Comparison of ENCODE assay signal across 8 cellular contexts in the genomic region with DNA sequence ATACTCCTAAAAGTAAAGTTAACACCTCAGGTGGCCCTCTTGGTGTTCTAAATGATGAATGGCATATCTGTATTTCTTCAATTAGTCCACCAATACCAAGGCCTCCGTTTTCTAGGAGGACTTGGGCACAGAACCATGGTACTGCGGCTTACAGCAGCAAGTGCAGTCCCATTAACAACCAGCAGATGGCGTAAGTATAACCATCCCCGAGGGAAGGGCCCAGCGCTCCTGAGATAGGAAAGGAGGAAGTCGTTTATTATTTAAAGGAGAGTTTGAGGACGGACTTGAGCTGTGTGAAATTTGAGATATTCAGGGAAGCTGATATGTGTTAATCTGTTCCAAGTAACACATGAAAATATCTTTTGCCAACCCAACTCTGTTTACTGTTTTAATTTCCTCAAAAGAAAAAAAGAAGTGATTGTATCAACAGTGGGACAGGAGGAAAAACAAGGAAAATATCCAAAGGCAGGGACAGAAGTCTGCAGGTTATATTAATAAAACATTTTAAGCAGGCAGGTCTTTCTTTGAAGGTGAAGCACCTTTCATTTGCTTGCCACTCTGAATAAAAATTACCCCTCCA. TPM values are rescaled to one million over a fixed set of nuclear protein-coding genes. Genes with fewer than 3 reads are reported as not detected.
A peak's percentile ranks its signal among the peaks of the same experiment; 100 is the strongest.
DNase-seq lines count a peak whose midpoint lies in the region; ATAC-seq, FAIRE-seq and TF ChIP-seq lines count a peak whose summit lies in the region.

No MANE protein-coding gene starts in this region.

- peaks cover 7% of the 10 kb centered on the region for H3K4me1 ChIP-seq in upper lobe of right lung

- peaks cover 6% of the 10 kb centered on the region for H3K27me3 Mint-ChIP-seq in activated T-helper 2 cell treated with anti-CD3 and anti-CD28 coated beads, Interferon-gamma antibody, Interleukin-2, Interleukin-4, amounts not matched to agents 10 μg/mL and 5 μg/mL and 100 μg/mL, durations not matched to agents 14 hours and 24 hours and 36 hours (ENCODE audit: low read depth)
- H3K27me3 Mint-ChIP-seq in osteocyte (ENCODE audit: unreplicated experiment): no peaks in the 10 kb centered on the region

- ATAC-seq in upper lobe of right lung (peak; percentile 99), GM19397 (IDR thresholded peaks at IDR 0.05; ENCODE audit: unreplicated experiment) (no peak)

- intact Hi-C loops in activated T-helper 2 cell treated with anti-CD3 and anti-CD28 coated beads, Interferon-gamma antibody, Interleukin-2, Interleukin-4, amounts not matched to agents 10 μg/mL and 5 μg/mL and 100 μg/mL, durations not matched to agents 14 hours and 24 hours and 36 hours (cut with micrococcal nuclease): loop anchor here (1.0 to 2.0 kb wide), 3 partner anchors 60 to 137 kb away; no protein-coding TSS in a partner anchor
- intact Hi-C loops in upper lobe of right lung (cut with DNase I): loop anchor here (5.0 kb wide), 1 partner anchor 133 kb away; no protein-coding TSS in a partner anchor

- H3K27me3 ChIP-seq in upper lobe of right lung: no peaks in the 10 kb centered on the region

- H3K27ac ChIP-seq in upper lobe of right lung: no peak overlapping the region

- no peak overlapping the region for H3K4me3 ChIP-seq in upper lobe of right lung

- H3K4me3 Mint-ChIP-seq in activated T-helper 2 cell treated with anti-CD3 and anti-CD28 coated beads, Interferon-gamma antibody, Interleukin-2, Interleukin-4, amounts not matched to agents 10 μg/mL and 5 μg/mL and 100 μg/mL, durations not matched to agents 14 hours and 24 hours and 36 hours (ENCODE audit: low read depth): no peak overlapping the region
- H3K4me3 Mint-ChIP-seq in osteocyte (ENCODE audit: unreplicated experiment): no peak overlapping the region

- H3K36me3 Mint-ChIP-seq in activated T-helper 2 cell treated with anti-CD3 and anti-CD28 coated beads, Interferon-gamma antibody, Interleukin-2, Interleukin-4, amounts not matched to agents 10 μg/mL and 5 μg/mL and 100 μg/mL, durations not matched to agents 14 hours and 24 hours and 36 hours (ENCODE audit: low read depth): peaks cover 3% of the 10 kb centered on the region
- peaks cover 4% of the 10 kb centered on the region for H3K36me3 Mint-ChIP-seq in osteocyte (ENCODE audit: unreplicated experiment)

- no peaks in the 10 kb centered on the region for H3K36me3 ChIP-seq in upper lobe of right lung

- FAIRE-seq in frontal cortex (lab: Jason Lieb, UNC): no peak

- no peak overlapping the region for H3K27ac Mint-ChIP-seq in activated T-helper 2 cell treated with anti-CD3 and anti-CD28 coated beads, Interferon-gamma antibody, Interleukin-2, Interleukin-4, amounts not matched to agents 10 μg/mL and 5 μg/mL and 100 μg/mL, durations not matched to agents 14 hours and 24 hours and 36 hours
- no peak overlapping the region for H3K27ac Mint-ChIP-seq in osteocyte (ENCODE audit: unreplicated experiment)

- H3K9me3 ChIP-seq in upper lobe of right lung: peaks cover 7% of the 10 kb centered on the region

- H3K9me3 Mint-ChIP-seq in activated T-helper 2 cell treated with anti-CD3 and anti-CD28 coated beads, Interferon-gamma antibody, Interleukin-2, Interleukin-4, amounts not matched to agents 10 μg/mL and 5 μg/mL and 100 μg/mL, durations not matched to agents 14 hours and 24 hours and 36 hours: peaks cover 26% of the 10 kb centered on the region
- H3K9me3 Mint-ChIP-seq in osteocyte (ENCODE audit: unreplicated experiment): peaks cover 17% of the 10 kb centered on the region

- DNase-seq in RPMI7951 (ENCODE audit: low read depth): peak; percentile 80
- peak; percentile 35 for DNase-seq in activated T-helper 2 cell treated with anti-CD3 and anti-CD28 coated beads, Interferon-gamma antibody, Interleukin-2, Interleukin-4, amounts not matched to agents 10 μg/mL and 5 μg/mL and 100 μg/mL, durations not matched to agents 14 hours and 24 hours and 36 hours (ENCODE audit: low spot score)
- DNase-seq in frontal cortex (ENCODE audit: low spot score in 2 of 2): peak; percentile 2 to 25
- no peak for DNase-seq in osteocyte (ENCODE audit: extremely low spot score, unreplicated experiment)
- peak; percentile 77 for DNase-seq in upper lobe of right lung

- peaks cover 6% of the 10 kb centered on the region for H3K4me1 Mint-ChIP-seq in activated T-helper 2 cell treated with anti-CD3 and anti-CD28 coated beads, Interferon-gamma antibody, Interleukin-2, Interleukin-4, amounts not matched to agents 10 μg/mL and 5 μg/mL and 100 μg/mL, durations not matched to agents 14 hours and 24 hours and 36 hours (ENCODE audit: low read depth)
- peaks cover 9% of the 10 kb centered on the region for H3K4me1 Mint-ChIP-seq in osteocyte (ENCODE audit: unreplicated experiment)

- TF ChIP-seq CTCF in GM12873 (IDR thresholded peaks at IDR 0.05; ENCODE audit: insufficient read depth, low read depth, low read length, missing control alignments) (peak; percentile 89), LNCAP (IDR thresholded peaks at IDR 0.05) (peak; percentile 90), osteocyte (IDR thresholded peaks at IDR 0.05) (peak; percentile 95), upper lobe of right lung (IDR thresholded peaks at IDR 0.05) (peak; percentile 99)

RNA-seq across cellular contexts. Expression of gene KCNJ15, which starts 37.7 kb away (rescaled TPM):
- total RNA-seq in RPMI7951 (2014; rRNA removed; shearing (Covaris generic)): 13.2 and 18.9 TPM in 2 replicates
- total RNA-seq in activated T-helper 2 cell treated with anti-CD3 and anti-CD28 coated beads, Interferon-gamma antibody, Interleukin-2, Interleukin-4, amounts not matched to agents 10 μg/mL and 5 μg/mL and 100 μg/mL, durations not matched to agents 14 hours and 24 hours and 36 hours: 0.27 and 0.60 TPM in 2 replicates
- total RNA-seq in frontal cortex (not detected), osteocyte (0.34 and 0.51 TPM in 2 replicates), upper lobe of right lung (80.1 TPM)
